Comparison of ENCODE assay signal across 3 cellular contexts in the genomic region with DNA sequence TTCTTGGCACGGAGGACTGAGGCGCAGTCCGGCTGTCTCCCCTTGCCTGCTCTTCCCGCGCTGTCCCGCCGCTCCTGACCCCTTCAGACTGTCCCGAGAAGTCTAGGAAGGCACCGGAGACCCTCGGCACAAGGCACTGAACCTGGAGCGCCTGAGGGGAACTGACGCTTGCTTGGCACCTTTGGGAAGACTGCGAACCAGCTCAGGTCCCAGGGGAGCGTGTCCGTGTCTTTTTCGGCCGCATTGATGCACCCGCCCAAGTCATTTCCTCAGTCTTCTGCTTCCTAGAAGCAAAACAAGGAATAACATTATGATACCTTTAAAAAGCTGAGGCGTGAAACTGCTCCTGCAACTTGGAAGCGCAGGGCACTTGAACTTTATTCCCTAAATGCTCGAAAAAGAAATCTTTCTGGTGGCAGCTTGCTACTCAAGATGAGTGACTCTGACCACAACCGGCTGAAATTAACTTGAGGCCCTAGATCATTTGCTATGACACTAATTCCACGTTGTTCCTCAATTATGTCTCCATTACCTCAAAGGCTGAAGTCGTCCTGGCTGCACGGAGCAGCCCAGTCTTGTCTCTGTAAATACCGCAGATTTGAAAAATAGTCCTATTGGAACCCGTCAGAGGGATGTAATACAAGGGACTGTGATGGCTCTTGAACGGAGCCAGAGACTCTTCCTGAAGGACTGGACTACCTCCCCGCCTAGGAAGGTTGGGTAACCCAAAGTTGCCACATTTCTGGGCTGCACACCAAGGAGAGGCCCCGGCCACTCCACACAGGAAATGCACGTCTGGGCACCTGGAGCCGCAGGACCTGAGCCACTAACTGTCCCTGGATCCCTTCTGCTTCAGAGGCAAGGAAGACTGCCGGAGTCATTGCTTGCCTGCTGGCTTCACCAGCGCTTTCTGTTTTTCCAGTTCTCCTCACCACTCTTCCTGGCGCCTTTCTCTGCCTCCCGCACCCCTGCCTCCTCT.
A peak's percentile ranks its signal among the peaks of the same experiment; 100 is the strongest.
TF ChIP-seq lines count a peak whose summit lies in the region.

No MANE protein-coding gene starts in this region.

TF ChIP-seq in A549, 52 proteins besides CTCF, POLR2A, EP300 and RAD21:
- TF ChIP-seq KDM1A (IDR thresholded peaks at IDR 0.05; ENCODE audit: low read depth) (no peak), CEBPB (IDR thresholded peaks at IDR 0.05) (no peak), BHLHE40 (IDR thresholded peaks at IDR 0.05; ENCODE audit: low read depth, low read length) (no peak), HOXB5 (CRISPR knock-in tag; IDR thresholded peaks at IDR 0.05) (no peak), GATA3 (IDR thresholded peaks at IDR 0.05; ENCODE audit: borderline replicate concordance) (no peak), FOXS1 (CRISPR knock-in tag; IDR thresholded peaks at IDR 0.05) (no peak), ZNF302 (CRISPR knock-in tag; IDR thresholded peaks at IDR 0.05) (no peak), NR3C1 (IDR thresholded peaks at IDR 0.05) (no peak), FOSB (CRISPR knock-in tag; IDR thresholded peaks at IDR 0.05) (no peak), TFCP2L1 (CRISPR knock-in tag; IDR thresholded peaks at IDR 0.05) (no peak), HES2 (IDR thresholded peaks at IDR 0.05) (no peak), JUN (IDR thresholded peaks at IDR 0.05) (no peak), HOXB13 (CRISPR knock-in tag; IDR thresholded peaks at IDR 0.05; ENCODE audit: low read depth) (no peak), POLR2AphosphoS2 (conservative IDR thresholded peaks at IDR 0.05; ENCODE audit: low read length) (no peak), ESRRA (IDR thresholded peaks at IDR 0.05; ENCODE audit: borderline replicate concordance, low read length) (no peak), HOXA7 (CRISPR knock-in tag; IDR thresholded peaks at IDR 0.05) (no peak), RFX5 (IDR thresholded peaks at IDR 0.05) (no peak)

TF ChIP-seq in HEK293, 187 proteins besides CTCF, POLR2A, EP300 and RAD21:
- TF ChIP-seq ZNF341 (tag by site-specific recombination; IDR thresholded peaks at IDR 0.05; ENCODE audit: low read depth) = peak; percentile 4; the same call in 1 of the 2 replicates
- TF ChIP-seq ZNF423 (tag by site-specific recombination; IDR thresholded peaks at IDR 0.05) = no peak
- TF ChIP-seq ZBTB48 (tag by site-specific recombination; IDR thresholded peaks at IDR 0.05) = peak; percentile 36; the same call in 1 of the 2 replicates
- TF ChIP-seq ZNF335 (tag by site-specific recombination; conservative IDR thresholded peaks at IDR 0.05) = 0 out of 2 replicates have a peak, but pooled peaks have one; percentile 34
- 0 out of 2 replicates have a peak, but pooled peaks have one; percentile 2 for TF ChIP-seq BCL11B (tag by site-specific recombination; IDR thresholded peaks at IDR 0.05; ENCODE audit: low read depth)
- no peak for TF ChIP-seq ZNF843 (tag by site-specific recombination; IDR thresholded peaks at IDR 0.05)
TF ChIP-seq in HEK293: peak in this region for 4.

TF ChIP-seq in GM12878, 131 proteins besides CTCF, POLR2A, EP300 and RAD21:
- TF ChIP-seq, protein P1, sequence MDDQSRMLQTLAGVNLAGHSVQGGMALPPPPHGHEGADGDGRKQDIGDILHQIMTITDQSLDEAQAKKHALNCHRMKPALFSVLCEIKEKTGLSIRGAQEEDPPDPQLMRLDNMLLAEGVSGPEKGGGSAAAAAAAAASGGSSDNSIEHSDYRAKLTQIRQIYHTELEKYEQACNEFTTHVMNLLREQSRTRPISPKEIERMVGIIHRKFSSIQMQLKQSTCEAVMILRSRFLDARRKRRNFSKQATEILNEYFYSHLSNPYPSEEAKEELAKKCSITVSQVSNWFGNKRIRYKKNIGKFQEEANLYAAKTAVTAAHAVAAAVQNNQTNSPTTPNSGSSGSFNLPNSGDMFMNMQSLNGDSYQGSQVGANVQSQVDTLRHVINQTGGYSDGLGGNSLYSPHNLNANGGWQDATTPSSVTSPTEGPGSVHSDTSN (IDR thresholded peaks at IDR 0.05; ENCODE audit: insufficient replicate concordance, low read depth, low read length) = no peak
- TF ChIP-seq ZNF622 (IDR thresholded peaks at IDR 0.05) = no peak
- TF ChIP-seq MEF2B (IDR thresholded peaks at IDR 0.05; ENCODE audit: partially characterized antibody, poor library complexity, severe bottlenecking) = peak; percentile 29
